Comparison of ENCODE assay signal across 8 cellular contexts in genomic region chr9:129111762-129112151, GRCh38. TPM values are rescaled to one million over a fixed set of nuclear protein-coding genes. Genes with fewer than 3 reads are reported as not detected.
A peak's percentile ranks its signal among the peaks of the same experiment; 100 is the strongest.
DNase-seq lines count a peak whose midpoint lies in the region; ATAC-seq and TF ChIP-seq lines count a peak whose summit lies in the region.

No MANE protein-coding gene starts in this region.

- H3K4me3 Mint-ChIP-seq in activated naive CD8-positive, alpha-beta T cell treated with anti-CD3 and anti-CD28 coated beads, Interleukin-2, amount 10 ng/mL, durations not matched to agents 7 days and 5 days, result peak overlapping the region; percentile 96

- no peak for ATAC-seq in activated naive CD8-positive, alpha-beta T cell treated with anti-CD3 and anti-CD28 coated beads, Interleukin-2, amount 10 ng/mL, durations not matched to agents 7 days and 5 days (ENCODE audit: low read depth)
- peak in 1 of 8 donors; percentile 2 for ATAC-seq in heart right ventricle
- no peak for ATAC-seq in HG03039 (IDR thresholded peaks at IDR 0.05; ENCODE audit: unreplicated experiment)
- no peak for ATAC-seq in HG03108 (IDR thresholded peaks at IDR 0.05; ENCODE audit: unreplicated experiment)

- H3K27me3 ChIP-seq in GM23248 (replicated peaks; ENCODE audit: insufficient read depth) (no peaks in the 10 kb centered on the region), heart right ventricle (no peaks in the 10 kb centered on the region)

- H3K4me3 ChIP-seq in GM23248 (peak overlapping the region; percentile 96), heart right ventricle (peak overlapping the region; percentile 67 to 99 (median 90))

- no peaks in the 10 kb centered on the region for H3K36me3 ChIP-seq in GM23248 (ENCODE audit: low read depth)
- peaks cover 0 to 16% (median 4%) of the 10 kb centered on the region in 9 donors for H3K36me3 ChIP-seq in heart right ventricle

- WGBS in GM23248 (ENCODE audit: low coverage in 1 of 2, low lambda C conversion rate in 2 of 2, missing lambda C conversion rate in 2 of 2), 2 experiments, result 1% methylated on average over 16 to 20 of the region's 20 CpGs
- WGBS in heart right ventricle, 2 donors, result 0% methylated on average over 20 of the region's 20 CpGs

- in situ Hi-C loops in GM23248 (cut with MboI), result no loop called here

- DNase-seq in GM23248, result peak; percentile 69
- DNase-seq in NCI-H82 (lab: John Stamatoyannopoulos, UW), result peak; percentile 75
- DNase-seq in activated naive CD8-positive, alpha-beta T cell treated with anti-CD3 and anti-CD28 coated beads, Interleukin-2, amount 10 ng/mL, durations not matched to agents 7 days and 5 days, result no peak
- DNase-seq in heart right ventricle, result peak in 1 of 2 donors; percentile 43
- DNase-seq in posterior cingulate gyrus, result peak in 6 of 10 donors; percentile 25 to 79 (median 37)

- TF ChIP-seq CTCF in C4-2B (conservative IDR thresholded peaks at IDR 0.05) (no peak), heart right ventricle (IDR thresholded peaks at IDR 0.05) (no peak)

- peaks cover 10% of the 10 kb centered on the region; the same call in 1 of the 2 replicates for H3F3A ChIP-seq in GM23248 (ENCODE audit: insufficient read depth)

- peaks cover 6% of the 10 kb centered on the region for H3K4me1 ChIP-seq in GM23248 (ENCODE audit: insufficient read depth)
- H3K4me1 ChIP-seq in heart right ventricle, result peaks cover 0 to 52% (median 30%) of the 10 kb centered on the region in 9 donors

- POLR2A ChIA-PET in activated naive CD8-positive, alpha-beta T cell treated with anti-CD3 and anti-CD28 coated beads, Interleukin-2, amount 10 ng/mL, durations not matched to agents 7 days and 5 days (lab: Charles Lee), result interaction anchor here (0.5 to 2.4 kb wide), 10 partner anchors 10 to 560 kb away, joined by 3 to 13 read pairs (median 4); partner anchors contain the start of genes DOLPP1, MIGA2, NTMT1 and SPTAN1

- peak overlapping the region; percentile 92 for H3K9ac ChIP-seq in GM23248

- no peaks in the 10 kb centered on the region for H3K36me3 Mint-ChIP-seq in activated naive CD8-positive, alpha-beta T cell treated with anti-CD3 and anti-CD28 coated beads, Interleukin-2, amount 10 ng/mL, durations not matched to agents 7 days and 5 days

- H4K20me1 ChIP-seq in GM23248 (ENCODE audit: insufficient read depth), result no peaks in the 10 kb centered on the region

- peak overlapping the region; percentile 96 for H3K27ac ChIP-seq in C4-2B
- H3K27ac ChIP-seq in GM23248, result peak overlapping the region; percentile 93
- H3K27ac ChIP-seq in heart right ventricle, result peak overlapping the region; percentile 87 to 98 (median 96)

- intact Hi-C loops in heart right ventricle (cut with DNase I), result no loop called here
- intact Hi-C loops in posterior cingulate gyrus (cut with DNase I), result loop anchor here (5.0 kb wide), 1 partner anchor 84 kb away; the partner anchor contains the start of gene SH3GLB2

- peaks cover 61% of the 10 kb centered on the region for H3K79me2 ChIP-seq in GM23248 (ENCODE audit: insufficient read depth)

- H2AFZ ChIP-seq in GM23248, result peak overlapping the region; percentile 93

- H3K4me1 Mint-ChIP-seq in activated naive CD8-positive, alpha-beta T cell treated with anti-CD3 and anti-CD28 coated beads, Interleukin-2, amount 10 ng/mL, durations not matched to agents 7 days and 5 days, result peaks cover 29% of the 10 kb centered on the region

- H3K27ac Mint-ChIP-seq in activated naive CD8-positive, alpha-beta T cell treated with anti-CD3 and anti-CD28 coated beads, Interleukin-2, amount 10 ng/mL, durations not matched to agents 7 days and 5 days, result peak overlapping the region; percentile 96

- H3K9me2 ChIP-seq in GM23248 (ENCODE audit: insufficient read depth), result no peaks in the 10 kb centered on the region

- H3K4me2 ChIP-seq in GM23248 (ENCODE audit: unreplicated experiment), result peak overlapping the region; percentile 88

- H3K9me3 ChIP-seq in GM23248 (ENCODE audit: low read depth) (no peaks in the 10 kb centered on the region), heart right ventricle (no peaks in the 10 kb centered on the region)

- no peaks in the 10 kb centered on the region for H3K27me3 Mint-ChIP-seq in activated naive CD8-positive, alpha-beta T cell treated with anti-CD3 and anti-CD28 coated beads, Interleukin-2, amount 10 ng/mL, durations not matched to agents 7 days and 5 days

- H3K9me3 Mint-ChIP-seq in activated naive CD8-positive, alpha-beta T cell treated with anti-CD3 and anti-CD28 coated beads, Interleukin-2, amount 10 ng/mL, durations not matched to agents 7 days and 5 days, result no peaks in the 10 kb centered on the region

RNA-seq across cellular contexts. Expression of gene PTPA, which starts 0.5 kb away (rescaled TPM):
- 96.9 and 113 TPM in 2 replicates for total RNA-seq in GM23248 (2014; rRNA removed; shearing (Covaris generic))
- polyA plus RNA-seq in GM23248 (2016; fragmentation: Nextera tagmentation; extraction: Ambion mirVana) (59.9 and 60.8 TPM in 2 replicates), heart right ventricle (100 to 1,000 TPM; 106 to 176 TPM)
- total RNA-seq in activated naive CD8-positive, alpha-beta T cell treated with anti-CD3 and anti-CD28 coated beads, Interleukin-2, amount 10 ng/mL, durations not matched to agents 7 days and 5 days, result 10 to 100 TPM; 88.3 to 91.0 TPM
- 100 to 1,000 TPM; 169 to 227 (median 187) TPM for total RNA-seq in heart right ventricle

RNA-seq across cellular contexts. Expression of gene CRAT, which starts 1.2 kb away (rescaled TPM):
- 51.5 and 55.4 TPM in 2 replicates for total RNA-seq in GM23248 (2014; rRNA removed; shearing (Covaris generic))
- 61.4 and 66.0 TPM in 2 replicates for polyA plus RNA-seq in GM23248 (2016; fragmentation: Nextera tagmentation; extraction: Ambion mirVana)
- 10 to 100 TPM; 19.5 to 22.7 TPM for total RNA-seq in activated naive CD8-positive, alpha-beta T cell treated with anti-CD3 and anti-CD28 coated beads, Interleukin-2, amount 10 ng/mL, durations not matched to agents 7 days and 5 days
- total RNA-seq in heart right ventricle, result 10 to 100 TPM; 67.0 to 84.7 (median 74.1) TPM
- polyA plus RNA-seq in heart right ventricle, result 10 to 100 TPM; 19.5 to 48.5 TPM

RNA-seq across cellular contexts. Expression of gene DOLPP1, which starts 30.8 kb away (rescaled TPM):
- total RNA-seq in GM23248 (2014; rRNA removed; shearing (Covaris generic)), result 11.5 and 11.6 TPM in 2 replicates
- 12.8 and 13.7 TPM in 2 replicates for polyA plus RNA-seq in GM23248 (2016; fragmentation: Nextera tagmentation; extraction: Ambion mirVana)
- 10 to 100 TPM; 17.4 to 21.6 TPM for total RNA-seq in activated naive CD8-positive, alpha-beta T cell treated with anti-CD3 and anti-CD28 coated beads, Interleukin-2, amount 10 ng/mL, durations not matched to agents 7 days and 5 days
- total RNA-seq in heart right ventricle, result 1 to 10 TPM; 3.1 to 7.0 (median 5.0) TPM
- polyA plus RNA-seq in heart right ventricle, result 1 to 10 TPM; 3.8 to 8.1 TPM
